30 cellular contexts compared by ENCODE assay signal in genomic region chr2:14999114-14999661, GRCh38.
"Had no signal": no experiment of that assay in that cellular context is flagged by ENCODE, and none has a peak within 500 bp of the region (broad histone marks: within the 10 kb centered on the region; RNA-seq: fewer than 3 reads in every experiment).

No MANE protein-coding gene starts in this region.

- H3K4me3 Mint-ChIP-seq: activated CD4-positive, alpha-beta T cell treated with anti-CD3 and anti-CD28 coated beads, Interleukin-2, amount 10 ng/mL, durations not matched to agents 24 days and 14 days; activated CD8-positive, alpha-beta T cell treated with anti-CD3 and anti-CD28 coated beads for 36 hours; activated naive CD8-positive, alpha-beta T cell treated with anti-CD3 and anti-CD28 coated beads for 36 hours; activated T-cell treated with anti-CD3 and anti-CD28 coated beads, Interleukin-2, amount 50 U/mL, for 72 hours; activated T-helper 17 cell treated with anti-CD3 and anti-CD28 coated beads, Interleukin-2, amount 50 U/mL, for 72 hours; central memory CD8-positive, alpha-beta T cell; T-helper 1 cell treated with Interleukin-12 subunit alpha and Interleukin-12 subunit beta and Interleukin-4 antibody, amounts not matched to agents 30 μg/mL and 1 μg/mL, for 36 hours; T-helper 2 cell treated with Interferon-gamma antibody and Interleukin-4, amounts not matched to agents 5 μg/mL and 100 μg/mL, for 36 hours had no signal

- H3K36me3 Mint-ChIP-seq: activated naive CD8-positive, alpha-beta T cell treated with anti-CD3 and anti-CD28 coated beads for 36 hours had no signal

- H3K36me3 ChIP-seq: cardiac muscle cell, Peyer's patch, SJSA1 had no signal

- H3K27me3 ChIP-seq: Peyer's patch, SJSA1 had no signal

- H3K4me1 ChIP-seq: Peyer's patch, SJSA1 had no signal

- H3K4me1 Mint-ChIP-seq: activated CD4-positive, alpha-beta T cell treated with anti-CD3 and anti-CD28 coated beads, Interleukin-2, amount 10 ng/mL, durations not matched to agents 24 days and 14 days; activated naive CD8-positive, alpha-beta T cell treated with anti-CD3 and anti-CD28 coated beads for 36 hours; activated T-helper 17 cell treated with anti-CD3 and anti-CD28 coated beads, Interleukin-2, amount 50 U/mL, for 72 hours; central memory CD8-positive, alpha-beta T cell had no signal

- DNase-seq: activated CD4-positive, alpha-beta T cell treated with anti-CD3 and anti-CD28 coated beads, Interleukin-2, amount 10 ng/mL, durations not matched to agents 24 days and 14 days; activated CD4-positive, alpha-beta T cell treated with anti-CD3 and anti-CD28 coated beads, Interleukin-2, amount 50 U/mL, for 4 hours; activated CD8-positive, alpha-beta T cell treated with anti-CD3 and anti-CD28 coated beads for 36 hours; activated effector memory CD4-positive, alpha-beta T cell treated with anti-CD3 and anti-CD28 coated beads, Interleukin-2, amount 50 U/mL, for 16 hours; activated naive CD4-positive, alpha-beta T cell; activated naive CD4-positive, alpha-beta T cell treated with anti-CD3 and anti-CD28 coated beads, Interleukin-2, amount 50 U/mL, for 16 hours; activated naive CD8-positive, alpha-beta T cell treated with anti-CD3 and anti-CD28 coated beads for 36 hours; activated T-cell treated with anti-CD3 and anti-CD28 coated beads, Interleukin-2, amount 50 U/mL, for 1 hour; activated T-cell treated with anti-CD3 and anti-CD28 coated beads, Interleukin-2, amount 50 U/mL, for 72 hours; amniotic stem cell; aorta; Karpas-422; NCI-H1048; NCI-H1105 treated with DMSO at 0.1 percent for 48 hours; NCI-H1436; NCI-H1694; NCI-H1930; NCI-H345; NCI-H524 treated with DMSO at 0.1 percent for 48 hours; PC-3; Peyer's patch; RPMI8226; SHP77 treated with DMSO at 0.1 percent for 48 hours; SK-N-SH had no signal

- H3K4me2 ChIP-seq: SK-N-SH had no signal

- H3K27ac Mint-ChIP-seq: activated CD4-positive, alpha-beta T cell treated with anti-CD3 and anti-CD28 coated beads, Interleukin-2, amount 10 ng/mL, durations not matched to agents 24 days and 14 days; activated CD8-positive, alpha-beta T cell treated with anti-CD3 and anti-CD28 coated beads for 36 hours; activated naive CD8-positive, alpha-beta T cell treated with anti-CD3 and anti-CD28 coated beads for 36 hours; activated T-cell treated with anti-CD3 and anti-CD28 coated beads, Interleukin-2, amount 50 U/mL, for 72 hours; activated T-helper 17 cell treated with anti-CD3 and anti-CD28 coated beads, Interleukin-2, amount 50 U/mL, for 72 hours; T-helper 1 cell treated with Interleukin-12 subunit alpha and Interleukin-12 subunit beta and Interleukin-4 antibody, amounts not matched to agents 30 μg/mL and 1 μg/mL, for 36 hours; T-helper 2 cell treated with Interferon-gamma antibody and Interleukin-4, amounts not matched to agents 5 μg/mL and 100 μg/mL, for 36 hours had no signal

- H3K9me3 ChIP-seq: Peyer's patch, SK-N-SH had no signal

- H3K4me3 ChIP-seq: cardiac muscle cell, Peyer's patch, SJSA1 had no signal

- H3K9me2 ChIP-seq: SK-N-SH had no signal

- ATAC-seq: activated CD8-positive, alpha-beta T cell treated with anti-CD3 and anti-CD28 coated beads for 36 hours; activated T-cell treated with anti-CD3 and anti-CD28 coated beads, Interleukin-2, amount 50 U/mL, for 72 hours; activated T-helper 17 cell treated with anti-CD3 and anti-CD28 coated beads, Interleukin-2, amount 50 U/mL, for 72 hours; PC-3 had no signal

- H3K27ac ChIP-seq: cardiac muscle cell, Peyer's patch, SJSA1 had no signal

- H3K9ac ChIP-seq: SK-N-SH had no signal

- H3K9me3 Mint-ChIP-seq: activated CD4-positive, alpha-beta T cell treated with anti-CD3 and anti-CD28 coated beads, Interleukin-2, amount 10 ng/mL, durations not matched to agents 24 days and 14 days; activated CD8-positive, alpha-beta T cell treated with anti-CD3 and anti-CD28 coated beads for 36 hours; activated naive CD8-positive, alpha-beta T cell treated with anti-CD3 and anti-CD28 coated beads for 36 hours; activated T-cell treated with anti-CD3 and anti-CD28 coated beads, Interleukin-2, amount 50 U/mL, for 72 hours; central memory CD8-positive, alpha-beta T cell; T-helper 1 cell treated with Interleukin-12 subunit alpha and Interleukin-12 subunit beta and Interleukin-4 antibody, amounts not matched to agents 30 μg/mL and 1 μg/mL, for 36 hours; T-helper 2 cell treated with Interferon-gamma antibody and Interleukin-4, amounts not matched to agents 5 μg/mL and 100 μg/mL, for 36 hours had no signal
